Comparison of ENCODE assay signal across 15 cellular contexts in genomic region chr15:74773329-74773728, GRCh38.
DNase-seq lines count a peak whose midpoint lies in the region; ATAC-seq and TF ChIP-seq lines count a peak whose summit lies in the region.
"Had no signal": no experiment of that assay in that cellular context is flagged by ENCODE, and none has a peak within 500 bp of the region (broad histone marks: within the 10 kb centered on the region; RNA-seq: fewer than 3 reads in every experiment).

No MANE protein-coding gene starts in this region.

- no peaks in the 10 kb centered on the region for H3K27me3 ChIP-seq in OCI-LY1 (ENCODE audit: insufficient read depth, low read length)

- H3K4me1 ChIP-seq in OCI-LY1 (ENCODE audit: insufficient read depth, low read length, severe bottlenecking): peaks cover 77% of the 10 kb centered on the region

- H3K4me3 ChIP-seq in OCI-LY1 (ENCODE audit: low read depth, low read length, poor library complexity, severe bottlenecking): peak overlapping the region; percentile 31

- peak overlapping the region; percentile 100 for H3K27ac ChIP-seq in OCI-LY1 (ENCODE audit: low read depth, low read length, poor library complexity, severe bottlenecking)
- peak overlapping the region; percentile 1 for H3K27ac ChIP-seq in epithelial cell of prostate

- peak overlapping the region; percentile 69 for H3K4me2 ChIP-seq in OCI-LY1 (ENCODE audit: low read length)
- H3K4me2 ChIP-seq: SK-N-SH had no signal

- no peaks in the 10 kb centered on the region for H3K36me3 ChIP-seq in OCI-LY1 (ENCODE audit: insufficient read depth, low read length)

- H2AFZ ChIP-seq in OCI-LY1 (ENCODE audit: low read length): no peak overlapping the region

- ATAC-seq in stimulated activated effector memory CD8-positive, alpha-beta T cell treated with anti-CD3 and anti-CD28 coated beads, Interleukin-12 subunit alpha, Interleukin-12 subunit beta, amount 100 ng/mL, for 72 hours: no peak
- ATAC-seq in HG03139 (IDR thresholded peaks at IDR 0.05; ENCODE audit: unreplicated experiment): no peak
- ATAC-seq in HG02610 (IDR thresholded peaks at IDR 0.05; ENCODE audit: unreplicated experiment): no peak
- ATAC-seq: CD8-positive, alpha-beta T cell had no signal

- no peak for TF ChIP-seq CTCF in OCI-LY1 (IDR thresholded peaks at IDR 0.05; ENCODE audit: low read length)

- no peak overlapping the region for H3K4me3 Mint-ChIP-seq in T-helper 2 cell treated with Interferon-gamma antibody and Interleukin-4, amounts not matched to agents 5 μg/mL and 100 μg/mL, for 36 hours
- H3K4me3 Mint-ChIP-seq in stimulated activated effector memory CD8-positive, alpha-beta T cell treated with anti-CD3 and anti-CD28 coated beads, Interleukin-12 subunit alpha, Interleukin-12 subunit beta, amount 100 ng/mL, for 72 hours: no peak overlapping the region
- H3K4me3 Mint-ChIP-seq: CD8-positive, alpha-beta T cell; mesothelial cell of epicardium had no signal

- no peaks in the 10 kb centered on the region for H3K9me3 Mint-ChIP-seq in T-helper 2 cell treated with Interferon-gamma antibody and Interleukin-4, amounts not matched to agents 5 μg/mL and 100 μg/mL, for 36 hours
- no peaks in the 10 kb centered on the region for H3K9me3 Mint-ChIP-seq in stimulated activated effector memory CD8-positive, alpha-beta T cell treated with anti-CD3 and anti-CD28 coated beads, Interleukin-12 subunit alpha, Interleukin-12 subunit beta, amount 100 ng/mL, for 72 hours
- H3K9me3 Mint-ChIP-seq: CD8-positive, alpha-beta T cell; mesothelial cell of epicardium had no signal

- H3K79me2 ChIP-seq in OCI-LY1 (ENCODE audit: insufficient read depth, low read length): no peaks in the 10 kb centered on the region

- H3K27ac Mint-ChIP-seq in T-helper 2 cell treated with Interferon-gamma antibody and Interleukin-4, amounts not matched to agents 5 μg/mL and 100 μg/mL, for 36 hours: peak overlapping the region; percentile 50
- peak overlapping the region; percentile 76 for H3K27ac Mint-ChIP-seq in stimulated activated effector memory CD8-positive, alpha-beta T cell treated with anti-CD3 and anti-CD28 coated beads, Interleukin-12 subunit alpha, Interleukin-12 subunit beta, amount 100 ng/mL, for 72 hours
- H3K27ac Mint-ChIP-seq: mesothelial cell of epicardium had no signal

- H3K9ac ChIP-seq in OCI-LY1 (ENCODE audit: low read length): peak overlapping the region; percentile 76
- H3K9ac ChIP-seq: SK-N-SH had no signal

- no peak for DNase-seq in T-helper 2 cell treated with Interferon-gamma antibody and Interleukin-4, amounts not matched to agents 5 μg/mL and 100 μg/mL, for 36 hours (ENCODE audit: low spot score)
- DNase-seq in T-helper 2 cell (no peak), epithelial cell of prostate (ENCODE audit: low read depth, low spot score) (no peak)
- DNase-seq in stimulated activated effector memory CD8-positive, alpha-beta T cell treated with anti-CD3 and anti-CD28 coated beads, Interleukin-12 subunit alpha, Interleukin-12 subunit beta, amount 100 ng/mL, for 72 hours (ENCODE audit: low spot score in 2 of 2): no peak
- DNase-seq in activated CD8-positive, alpha-beta memory T cell treated with anti-CD3 and anti-CD28 coated beads, Interleukin-2, amount 50 U/mL, for 4 hours: no peak
- DNase-seq: activated CD4-positive, CD25-positive, alpha-beta regulatory T cell; CD8-positive, alpha-beta T cell; NCI-H1105 treated with DMSO at 0.1 percent for 48 hours; NCI-H226; posterior cingulate gyrus; SK-N-SH had no signal

- H3K9me3 ChIP-seq in OCI-LY1 (ENCODE audit: low read length): no peaks in the 10 kb centered on the region
- H3K9me3 ChIP-seq: SK-N-SH had no signal

- H3F3A ChIP-seq in OCI-LY1 (ENCODE audit: insufficient read depth, low read length): peaks cover 4% of the 10 kb centered on the region; the same call in 1 of the 2 replicates

- peaks cover 2% of the 10 kb centered on the region for H3K27me3 Mint-ChIP-seq in T-helper 2 cell treated with Interferon-gamma antibody and Interleukin-4, amounts not matched to agents 5 μg/mL and 100 μg/mL, for 36 hours (ENCODE audit: low read depth)

- H3K9me2 ChIP-seq in OCI-LY1 (ENCODE audit: low read depth, low read length): no peaks in the 10 kb centered on the region
- H3K9me2 ChIP-seq: SK-N-SH had no signal

- peaks cover 3% of the 10 kb centered on the region for H3K36me3 Mint-ChIP-seq in T-helper 2 cell treated with Interferon-gamma antibody and Interleukin-4, amounts not matched to agents 5 μg/mL and 100 μg/mL, for 36 hours (ENCODE audit: low read depth)
- H3K36me3 Mint-ChIP-seq in stimulated activated effector memory CD8-positive, alpha-beta T cell treated with anti-CD3 and anti-CD28 coated beads, Interleukin-12 subunit alpha, Interleukin-12 subunit beta, amount 100 ng/mL, for 72 hours: peaks cover 6% of the 10 kb centered on the region
- H3K36me3 Mint-ChIP-seq: CD8-positive, alpha-beta T cell; mesothelial cell of epicardium had no signal

- peaks cover 61% of the 10 kb centered on the region for H3K4me1 Mint-ChIP-seq in T-helper 2 cell treated with Interferon-gamma antibody and Interleukin-4, amounts not matched to agents 5 μg/mL and 100 μg/mL, for 36 hours (ENCODE audit: low read depth)
- H3K4me1 Mint-ChIP-seq in stimulated activated effector memory CD8-positive, alpha-beta T cell treated with anti-CD3 and anti-CD28 coated beads, Interleukin-12 subunit alpha, Interleukin-12 subunit beta, amount 100 ng/mL, for 72 hours: peaks cover 34% of the 10 kb centered on the region

- no peaks in the 10 kb centered on the region for H4K20me1 ChIP-seq in OCI-LY1 (ENCODE audit: insufficient read depth, low read length)
